In the genomic region with DNA sequence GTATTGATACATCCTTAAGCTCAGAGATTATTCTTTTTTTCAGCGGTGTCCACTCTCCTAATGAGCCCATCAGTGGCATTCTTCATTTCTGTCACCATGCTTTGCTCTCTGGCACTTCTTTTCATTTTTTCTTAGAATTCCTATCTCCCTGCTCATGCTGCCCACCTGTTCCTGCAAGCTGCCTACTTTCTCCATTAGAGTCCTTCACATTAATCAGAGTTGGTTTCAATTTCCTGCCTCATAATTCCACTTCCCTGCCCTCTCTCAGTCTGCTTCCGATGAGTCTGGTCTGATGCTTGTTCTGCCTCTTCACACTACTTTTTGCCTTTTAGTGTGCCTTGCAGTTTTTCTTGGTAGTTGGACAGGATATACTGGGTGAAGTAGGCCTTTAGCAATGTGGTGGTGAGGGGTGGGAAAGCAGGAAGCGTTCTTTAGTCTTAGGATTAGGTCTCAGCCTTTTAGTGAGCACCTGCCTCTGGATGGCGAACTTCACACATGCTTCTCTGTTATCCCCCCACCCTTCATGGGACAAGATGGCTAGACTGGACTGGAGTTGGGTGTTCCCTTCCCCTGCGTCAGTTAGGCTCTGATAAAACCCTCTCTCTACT, we compare ENCODE assay signal across 23 cellular contexts. TPM values are rescaled to one million over a fixed set of nuclear protein-coding genes. Genes with fewer than 3 reads are reported as not detected.
DNase-seq lines count a peak whose midpoint lies in the region; TF ChIP-seq lines count a peak whose summit lies in the region.
"Had no signal": no experiment of that assay in that cellular context is flagged by ENCODE, and none has a peak within 500 bp of the region (broad histone marks: within the 10 kb centered on the region; RNA-seq: fewer than 3 reads in every experiment).

No MANE protein-coding gene starts in this region.

- CTCF ChIA-PET in HEK293 (lab: Yijun Ruan, JAX): interaction anchor here (1.6 kb wide), 1 partner anchor 9 kb away, joined by 5 read pairs; no protein-coding TSS in a partner anchor

- intact Hi-C loops in breast epithelium (cut with DNase I; ENCODE audit: low total_unique reads): no loop called here

- H3K4me3 Mint-ChIP-seq in nephron progenitor cell: no peak overlapping the region
- H3K4me3 Mint-ChIP-seq: CD14-positive monocyte had no signal

- H3K27ac Mint-ChIP-seq in nephron progenitor cell: peak overlapping the region; percentile 78

- H3K27ac ChIP-seq in DOHH2 (ENCODE audit: low read depth, low read length) (no peak overlapping the region), HEK293 (ENCODE audit: extremely low read depth, low read depth, low read length) (no peak overlapping the region), breast epithelium (no peak overlapping the region)
- H3K27ac ChIP-seq: RWPE1, SJSA1 had no signal

- no peaks in the 10 kb centered on the region for H4K20me1 ChIP-seq in DOHH2 (ENCODE audit: control insufficient read depth, insufficient read depth, low read depth, low read length)

- H3K4me1 ChIP-seq in DOHH2 (ENCODE audit: control insufficient read depth, low read length): peaks cover 49% of the 10 kb centered on the region
- no peaks in the 10 kb centered on the region; the same call in 1 of the 2 replicates for H3K4me1 ChIP-seq in HEK293 (ENCODE audit: control insufficient read depth, insufficient read depth, low read length)
- no peaks in the 10 kb centered on the region for H3K4me1 ChIP-seq in breast epithelium
- H3K4me1 ChIP-seq: SJSA1 had no signal

- DNase-seq in cerebellar cortex (ENCODE audit: low spot score) (peak; percentile 68), nephron progenitor cell (no peak), germinal center (ENCODE audit: low spot score) (no peak), COLO668 (lab: John Stamatoyannopoulos, UW; ENCODE audit: unreplicated experiment) (no peak), breast epithelium (ENCODE audit: low spot score in 2 of 2) (no peak)
- no peak for DNase-seq in activated CD4-positive, alpha-beta T cell treated with anti-CD3 and anti-CD28 coated beads for 4 hours
- DNase-seq: ACHN, AML-193, COR-L47, DMS153, Karpas-422, NCI-H1105, NCI-H1694, NCI-H2107, NCI-H446, NCI-H69, SW 1271 had no signal

- peaks cover 82% of the 10 kb centered on the region for H3K36me3 Mint-ChIP-seq in nephron progenitor cell (ENCODE audit: low read depth)
- H3K36me3 Mint-ChIP-seq: CD14-positive monocyte had no signal

- H3K4me1 Mint-ChIP-seq in nephron progenitor cell: peaks cover 43% of the 10 kb centered on the region
- H3K4me1 Mint-ChIP-seq: CD14-positive monocyte had no signal

- H3K27me3 ChIP-seq in DOHH2 (ENCODE audit: control insufficient read depth, low read length) (no peaks in the 10 kb centered on the region), breast epithelium (peaks cover 0 to 3% of the 10 kb centered on the region in 2 donors)

- peaks cover 42% of the 10 kb centered on the region for H3K9me3 Mint-ChIP-seq in nephron progenitor cell

- peak overlapping the region; percentile 15 for H3K4me2 ChIP-seq in DOHH2 (ENCODE audit: low read length)

- peaks cover 72% of the 10 kb centered on the region for H3K79me2 ChIP-seq in DOHH2 (ENCODE audit: control insufficient read depth, low read length)

- TF ChIP-seq CTCF in DOHH2 (IDR thresholded peaks at IDR 0.05; ENCODE audit: low read depth, low read length, poor library complexity, severe bottlenecking) (no peak), HEK293 (tag by site-specific recombination; IDR thresholded peaks at IDR 0.05) (no peak), nephron progenitor cell (IDR thresholded peaks at IDR 0.05) (no peak), breast epithelium (IDR thresholded peaks at IDR 0.05) (no peak)

- H3K9me3 ChIP-seq in DOHH2 (ENCODE audit: control insufficient read depth, insufficient read depth, low read length) (no peaks in the 10 kb centered on the region), HEK293 (ENCODE audit: control insufficient read depth, insufficient read depth, low read depth, low read length) (no peaks in the 10 kb centered on the region), breast epithelium (no peaks in the 10 kb centered on the region)
- H3K9me3 ChIP-seq: SJSA1 had no signal

- H3K27me3 Mint-ChIP-seq in nephron progenitor cell (ENCODE audit: low read depth, poor library complexity): no peaks in the 10 kb centered on the region

- no peaks in the 10 kb centered on the region for H3K9me2 ChIP-seq in DOHH2 (replicated peaks; ENCODE audit: control insufficient read depth, low read length)

- POLR2A ChIA-PET in HEK293 (lab: Yijun Ruan, JAX): no interaction called here

- 0 out of 2 replicates have a peak, but pooled peaks cover 7% of the 10 kb centered on the region for H3F3A ChIP-seq in DOHH2 (ENCODE audit: control insufficient read depth, insufficient read depth)

- H3K4me3 ChIP-seq in DOHH2 (ENCODE audit: low read length) (no peak overlapping the region), HEK293 (ENCODE audit: low read depth, low read length) (no peak overlapping the region), breast epithelium (no peak overlapping the region)
- H3K4me3 ChIP-seq: SJSA1 had no signal

- TF ChIP-seq POLR2A in breast epithelium (IDR thresholded peaks at IDR 0.05): no peak

- H3K36me3 ChIP-seq in DOHH2 (ENCODE audit: control insufficient read depth, low read length) (no peaks in the 10 kb centered on the region; the same call in 1 of the 2 replicates), HEK293 (ENCODE audit: control insufficient read depth in 2 of 2, insufficient read depth in 1 of 2, low read length in 2 of 2) (no peaks in the 10 kb centered on the region), breast epithelium (no peaks in the 10 kb centered on the region)
- H3K36me3 ChIP-seq: SJSA1 had no signal

TF ChIP-seq in HEK293, 187 proteins besides CTCF, POLR2A, EP300 and RAD21:
- TF ChIP-seq, protein P1, sequence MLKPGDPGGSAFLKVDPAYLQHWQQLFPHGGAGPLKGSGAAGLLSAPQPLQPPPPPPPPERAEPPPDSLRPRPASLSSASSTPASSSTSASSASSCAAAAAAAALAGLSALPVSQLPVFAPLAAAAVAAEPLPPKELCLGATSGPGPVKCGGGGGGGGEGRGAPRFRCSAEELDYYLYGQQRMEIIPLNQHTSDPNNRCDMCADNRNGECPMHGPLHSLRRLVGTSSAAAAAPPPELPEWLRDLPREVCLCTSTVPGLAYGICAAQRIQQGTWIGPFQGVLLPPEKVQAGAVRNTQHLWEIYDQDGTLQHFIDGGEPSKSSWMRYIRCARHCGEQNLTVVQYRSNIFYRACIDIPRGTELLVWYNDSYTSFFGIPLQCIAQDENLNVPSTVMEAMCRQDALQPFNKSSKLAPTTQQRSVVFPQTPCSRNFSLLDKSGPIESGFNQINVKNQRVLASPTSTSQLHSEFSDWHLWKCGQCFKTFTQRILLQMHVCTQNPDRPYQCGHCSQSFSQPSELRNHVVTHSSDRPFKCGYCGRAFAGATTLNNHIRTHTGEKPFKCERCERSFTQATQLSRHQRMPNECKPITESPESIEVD (tag by site-specific recombination; IDR thresholded peaks at IDR 0.05): no peak
- TF ChIP-seq ZNF138 (tag by site-specific recombination; IDR thresholded peaks at IDR 0.05; ENCODE audit: borderline replicate concordance) (no peak), ZNF335 (tag by site-specific recombination; conservative IDR thresholded peaks at IDR 0.05) (no peak), ZBTB17 (tag by site-specific recombination; IDR thresholded peaks at IDR 0.05) (peak; percentile 13; the same call in 1 of the 2 replicates), ZNF530 (tag by site-specific recombination; IDR thresholded peaks at IDR 0.05; ENCODE audit: low read depth) (no peak), ZNF239 (tag by site-specific recombination; IDR thresholded peaks at IDR 0.05) (no peak)
TF ChIP-seq in HEK293: peak in this region for 1.

RNA-seq across cellular contexts. Expression of gene CECR2, which starts 53.6 kb away (rescaled TPM):
- total RNA-seq in breast epithelium: under 1 TPM; 0.32 to 0.66 (median 0.44) TPM
- total RNA-seq: HepG2, SJSA1 had no signal
